In genomic region chr9:113317777-113318176, GRCh38 we compare ENCODE assay signal across 13 cellular contexts. TPM values are rescaled to one million over a fixed set of nuclear protein-coding genes. Genes with fewer than 3 reads are reported as not detected.
A peak's percentile ranks its signal among the peaks of the same experiment; 100 is the strongest.
DNase-seq lines count a peak whose midpoint lies in the region; TF ChIP-seq lines count a peak whose summit lies in the region.
"Had no signal": no experiment of that assay in that cellular context is flagged by ENCODE, and none has a peak within 500 bp of the region (broad histone marks: within the 10 kb centered on the region; RNA-seq: fewer than 3 reads in every experiment).

No MANE protein-coding gene starts in this region.

- BruUV-seq in A673 (replicated peaks; lab: Mats Ljungman, UMichigan): no TSS peak

- CTCF ChIA-PET in A673 (lab: Charles Lee): no interaction called here

- H3K27ac ChIP-seq in A673 (ENCODE audit: low read depth, low read length, poor library complexity, severe bottlenecking): no peak overlapping the region
- H3K27ac ChIP-seq in substantia nigra (ENCODE audit: low read depth, low read length, poor library complexity, severe bottlenecking): no peak overlapping the region
- H3K27ac ChIP-seq: psoas muscle, transverse colon had no signal

- intact Hi-C loops in A673 (cut with micrococcal nuclease; ENCODE audit: unreplicated experiment): loop anchor here (10.0 kb wide), 1 partner anchor 337 kb away; no protein-coding TSS in a partner anchor

- no peaks in the 10 kb centered on the region for H3K9me3 ChIP-seq in A673 (ENCODE audit: low read depth, low read length, poor library complexity, severe bottlenecking)
- H3K9me3 ChIP-seq: psoas muscle, transverse colon had no signal

- H3K4me3 ChIP-seq in A673 (ENCODE audit: low read depth, low read length, poor library complexity, severe bottlenecking): no peak overlapping the region
- no peak overlapping the region for H3K4me3 ChIP-seq in WI38 (ENCODE audit: low read depth, low read length)
- no peak overlapping the region for H3K4me3 ChIP-seq in foreskin fibroblast (ENCODE audit: low read depth in 1 of 2, low read length in 2 of 2)
- H3K4me3 ChIP-seq: psoas muscle, transverse colon had no signal

- H3K27me3 ChIP-seq in A673 (replicated peaks; ENCODE audit: insufficient read depth, low read depth, low read length, poor library complexity): no peaks in the 10 kb centered on the region
- H3K27me3 ChIP-seq: transverse colon had no signal

- POLR2A ChIA-PET in A673 (lab: Charles Lee; ENCODE audit: low non-redundant PET): no interaction called here

- H3K4me1 ChIP-seq in A673 (ENCODE audit: insufficient read depth, low read length, poor library complexity, severe bottlenecking): no peaks in the 10 kb centered on the region
- H3K4me1 ChIP-seq: psoas muscle, transverse colon had no signal

- 0 out of 2 replicates have a peak, but pooled peaks have one; percentile 22 for TF ChIP-seq CTCF in A673 (conservative IDR thresholded peaks at IDR 0.05; ENCODE audit: low read depth, low read length)
- peak; percentile 12; the same call in 1 of the 2 replicates for TF ChIP-seq CTCF in WI38 (IDR thresholded peaks at IDR 0.05; ENCODE audit: low read depth, low read length)
- TF ChIP-seq CTCF in foreskin fibroblast (IDR thresholded peaks at IDR 0.05; ENCODE audit: low read depth, low read length): peak; percentile 22

- peak; percentile 23 for DNase-seq in A673 (ENCODE audit: low spot score)
- DNase-seq in foreskin fibroblast: peak; percentile 7 to 47
- DNase-seq in foreskin melanocyte: no peak
- no peak for DNase-seq in substantia nigra (lab: John Stamatoyannopoulos, UW)
- no peak for DNase-seq in cerebellar nuclear complex (lab: John Stamatoyannopoulos, UW)
- DNase-seq: activated CD4-positive, alpha-beta T cell treated with anti-CD3 and anti-CD28 coated beads, Interleukin-2, amount 50 U/mL, for 1 hour; amniotic stem cell; HCEC 1CT; NCI-H2081; psoas muscle; transverse colon had no signal

- no peaks in the 10 kb centered on the region for H3K36me3 ChIP-seq in A673 (ENCODE audit: insufficient read depth, low read length, poor library complexity, severe bottlenecking)
- H3K36me3 ChIP-seq: transverse colon had no signal

RNA-seq across cellular contexts. Expression of gene RNF183, which starts 14.6 kb away (rescaled TPM):
- not detected in 2 replicates for total RNA-seq in A673 (2021)
- total RNA-seq: glomerular endothelial cell, psoas muscle had no signal

RNA-seq across cellular contexts. Expression of gene WDR31, which starts 22.3 kb away (rescaled TPM):
- 1.3 and 2.4 TPM in 2 replicates for total RNA-seq in A673 (2021)

RNA-seq across cellular contexts. Expression of gene BSPRY, which starts 31.6 kb away (rescaled TPM):
- not detected in 2 replicates for total RNA-seq in A673 (2021)
- total RNA-seq: glomerular endothelial cell, psoas muscle had no signal

RNA-seq across cellular contexts. Expression of gene PRPF4, which starts 42.3 kb away (rescaled TPM):
- total RNA-seq in A673 (2021): 54.4 and 59.8 TPM in 2 replicates

RNA-seq across cellular contexts. Expression of gene CDC26, which starts 42.4 kb away (rescaled TPM):
- total RNA-seq in A673 (2021): 17.9 and 25.4 TPM in 2 replicates

Comparison
In these comparisons a context has a peak if more than half of its experiments do, and no peak if none do; other contexts are left out.
1. DNase-seq: peak in A673 (single experiment) and foreskin fibroblast (2 of 2); none in foreskin melanocyte (single experiment), substantia nigra (0 of 49) and cerebellar nuclear complex (0 of 2).
2. Peak in every context shown above with its lines, with median percentiles within 50 percentile points of each other: CTCF ChIP-seq.